In the genomic region with DNA sequence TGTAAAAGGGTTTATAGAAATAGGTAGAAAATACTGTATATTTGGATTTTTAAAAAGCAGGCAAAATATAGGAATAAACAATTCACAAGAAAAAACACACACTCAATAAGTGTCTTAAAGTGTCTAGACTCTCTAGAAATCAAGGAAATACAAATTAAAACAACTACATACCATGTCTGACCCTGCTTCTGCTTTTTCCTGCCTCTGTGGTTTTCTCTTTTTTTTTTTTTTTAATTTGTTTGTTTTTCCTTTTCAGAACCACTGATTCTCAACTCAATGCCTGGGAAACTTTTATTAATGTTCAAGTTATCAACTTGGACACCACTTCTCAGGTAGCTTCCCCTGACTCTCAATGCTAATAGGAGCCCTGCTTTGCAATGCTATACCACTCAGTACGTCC, we compare ENCODE assay signal across 1 cellular context.
TF ChIP-seq lines count a peak whose summit lies in the region.

No MANE protein-coding gene starts in this region.

TF ChIP-seq in IMR-90, 13 proteins besides CTCF, POLR2A, EP300 and RAD21:
- no peak for TF ChIP-seq USF2 (IDR thresholded peaks at IDR 0.05; ENCODE audit: low read depth, low read length)
- TF ChIP-seq RCOR1 (IDR thresholded peaks at IDR 0.05; ENCODE audit: insufficient replicate concordance, low read length), result no peak
- TF ChIP-seq MAFK (IDR thresholded peaks at IDR 0.05; ENCODE audit: low read depth, low read length), result no peak
- TF ChIP-seq CHD1 (IDR thresholded peaks at IDR 0.05; ENCODE audit: low read depth, low read length), result no peak
- TF ChIP-seq FOS (IDR thresholded peaks at IDR 0.05; ENCODE audit: low read depth, low read length), result no peak
- TF ChIP-seq MAZ (IDR thresholded peaks at IDR 0.05; ENCODE audit: borderline replicate concordance, low read depth, low read length), result no peak
- TF ChIP-seq MXI1 (IDR thresholded peaks at IDR 0.05; ENCODE audit: borderline replicate concordance, low read depth, low read length), result no peak
- no peak for TF ChIP-seq RFX5 (IDR thresholded peaks at IDR 0.05; ENCODE audit: low read depth, low read length)
- TF ChIP-seq SMC3 (IDR thresholded peaks at IDR 0.05; ENCODE audit: low read depth, low read length), result no peak
